ENCODE assay signal across 21 cellular contexts in the genomic region with DNA sequence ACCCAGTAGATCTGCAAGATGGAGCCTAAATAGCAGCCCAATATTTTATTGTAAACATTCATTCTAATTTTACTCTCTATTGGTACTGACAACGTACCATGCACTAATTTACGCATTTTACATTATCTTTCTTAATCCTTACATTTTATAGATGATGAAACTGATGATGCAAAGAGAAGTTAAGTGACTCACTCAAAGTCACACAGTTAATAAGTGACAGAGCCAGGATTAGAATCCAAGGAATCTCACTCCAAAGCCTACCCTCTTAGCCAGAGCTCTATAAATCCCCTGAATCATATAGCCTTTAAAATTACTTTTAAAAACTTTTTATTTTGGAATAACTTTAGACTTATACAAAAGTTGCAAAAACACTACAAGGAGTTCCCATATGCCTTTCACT. TPM values are rescaled to one million over a fixed set of nuclear protein-coding genes. Genes with fewer than 3 reads are reported as not detected.
DNase-seq lines count a peak whose midpoint lies in the region; ATAC-seq, FAIRE-seq and TF ChIP-seq lines count a peak whose summit lies in the region.
"Had no signal": no experiment of that assay in that cellular context is flagged by ENCODE, and none has a peak within 500 bp of the region (broad histone marks: within the 10 kb centered on the region; RNA-seq: fewer than 3 reads in every experiment).

No MANE protein-coding gene starts in this region.

- POLR2A ChIA-PET in PC-3 (lab: Charles Lee; ENCODE audit: unreplicated experiment): no interaction called here

- peak; percentile 70 for ATAC-seq in PC-3
- ATAC-seq in HG03469 (IDR thresholded peaks at IDR 0.05; ENCODE audit: unreplicated experiment): no peak
- no peak for ATAC-seq in HG02610 (IDR thresholded peaks at IDR 0.05; ENCODE audit: unreplicated experiment)
- ATAC-seq: K562 had no signal

- H3K36me3 ChIP-seq in PC-3 (ENCODE audit: low read depth, low read length) (peaks cover 21% of the 10 kb centered on the region), astrocyte (ENCODE audit: insufficient read depth, low read length) (no peaks in the 10 kb centered on the region), left ventricle myocardium inferior (peaks cover 3% of the 10 kb centered on the region)
- H3K36me3 ChIP-seq: BE2C had no signal

- H2AFZ ChIP-seq in PC-3 (ENCODE audit: low read length) (no peak overlapping the region), astrocyte (ENCODE audit: low read depth, low read length) (no peak overlapping the region)

- H4K20me1 ChIP-seq in PC-3 (ENCODE audit: low read length): no peaks in the 10 kb centered on the region
- no peaks in the 10 kb centered on the region for H4K20me1 ChIP-seq in astrocyte (ENCODE audit: insufficient read depth, low read length)

- H3K27me3 Mint-ChIP-seq in astrocyte (ENCODE audit: low read depth, unreplicated experiment): no peaks in the 10 kb centered on the region
- H3K27me3 Mint-ChIP-seq: CD4-positive, CD25-positive, alpha-beta regulatory T cell had no signal

- H3K4me1 ChIP-seq in PC-3 (ENCODE audit: insufficient read depth, low read length) (peaks cover 15% of the 10 kb centered on the region), astrocyte (ENCODE audit: insufficient read depth, low read length) (no peaks in the 10 kb centered on the region), left ventricle myocardium inferior (no peaks in the 10 kb centered on the region)
- H3K4me1 ChIP-seq: BE2C had no signal

- TF ChIP-seq CTCF in PC-3 (conservative IDR thresholded peaks at IDR 0.05; ENCODE audit: low read depth, low read length) (no peak), astrocyte (IDR thresholded peaks at IDR 0.05; ENCODE audit: insufficient read depth, low read depth, low read length) (no peak), left ventricle myocardium inferior (IDR thresholded peaks at IDR 0.05; ENCODE audit: borderline replicate concordance) (no peak)

- H3K4me3 ChIP-seq in PC-3 (ENCODE audit: low read length) (no peak overlapping the region), astrocyte (ENCODE audit: insufficient read depth, low read depth, low read length) (no peak overlapping the region), left ventricle myocardium inferior (no peak overlapping the region)
- H3K4me3 ChIP-seq: K562 had no signal

- no peaks in the 10 kb centered on the region for H3F3A ChIP-seq in PC-3 (ENCODE audit: low read length, unreplicated experiment)

- in situ Hi-C loops in ACHN (cut with HindIII; ENCODE audit: low pct_ligation_motif_present, low pct_unique_long_range_greater_than_20kb, low sequenced_read_pairs): no loop called here

- H3K27ac ChIP-seq in PC-3 (ENCODE audit: low read length) (peak overlapping the region; percentile 57), astrocyte (ENCODE audit: low read depth, low read length) (no peak overlapping the region), left ventricle myocardium inferior (replicated peaks) (no peak overlapping the region)

- CTCF ChIA-PET in PC-3 (lab: Charles Lee): no interaction called here

- H3K36me3 Mint-ChIP-seq in astrocyte (ENCODE audit: low read depth, unreplicated experiment): no peaks in the 10 kb centered on the region
- H3K36me3 Mint-ChIP-seq: CD4-positive, CD25-positive, alpha-beta regulatory T cell; CD8-positive, alpha-beta memory T cell had no signal

- H3K4me3 Mint-ChIP-seq in astrocyte (ENCODE audit: unreplicated experiment): no peak overlapping the region
- H3K4me3 Mint-ChIP-seq: CD4-positive, CD25-positive, alpha-beta regulatory T cell; CD8-positive, alpha-beta memory T cell had no signal

- no TSS peak for BruUV-seq in PC-3 (replicated peaks; lab: Mats Ljungman, UMichigan)

- H3K9me3 Mint-ChIP-seq in astrocyte (ENCODE audit: unreplicated experiment): no peaks in the 10 kb centered on the region

- FAIRE-seq in astrocyte (lab: Jason Lieb, UNC): peak; percentile 62
- FAIRE-seq: GM12892, HTR-8/SVneo had no signal

- H3K27me3 ChIP-seq in PC-3 (ENCODE audit: low read length): no peaks in the 10 kb centered on the region
- no peaks in the 10 kb centered on the region for H3K27me3 ChIP-seq in astrocyte (ENCODE audit: insufficient read depth, low read length)
- no peaks in the 10 kb centered on the region for H3K27me3 ChIP-seq in left ventricle myocardium inferior (ENCODE audit: low read depth)
- H3K27me3 ChIP-seq: BE2C had no signal

- H3K27ac Mint-ChIP-seq in astrocyte (ENCODE audit: unreplicated experiment): no peak overlapping the region
- H3K27ac Mint-ChIP-seq: CD4-positive, CD25-positive, alpha-beta regulatory T cell; CD8-positive, alpha-beta memory T cell had no signal

- H3K4me2 ChIP-seq in PC-3 (ENCODE audit: low read length): peak overlapping the region; percentile 39
- H3K4me2 ChIP-seq in astrocyte (ENCODE audit: low read length): no peak overlapping the region

- intact Hi-C loops in PC-3 (cut with micrococcal nuclease): no loop called here
- intact Hi-C loops in left ventricle myocardium inferior (cut with micrococcal nuclease): no loop called here

- H3K79me2 ChIP-seq in PC-3 (ENCODE audit: low read length): no peaks in the 10 kb centered on the region
- no peaks in the 10 kb centered on the region for H3K79me2 ChIP-seq in astrocyte (ENCODE audit: insufficient read depth, low read length)

- no peaks in the 10 kb centered on the region for H3K9me3 ChIP-seq in PC-3 (ENCODE audit: low read length)
- no peaks in the 10 kb centered on the region for H3K9me3 ChIP-seq in astrocyte (ENCODE audit: insufficient read depth, low read depth, low read length)
- H3K9me3 ChIP-seq in left ventricle myocardium inferior (replicated peaks): no peaks in the 10 kb centered on the region
- H3K9me3 ChIP-seq: BE2C had no signal

- H3K9me2 ChIP-seq in PC-3 (replicated peaks; ENCODE audit: low read length): no peaks in the 10 kb centered on the region

- H3K4me1 Mint-ChIP-seq in astrocyte (ENCODE audit: low read depth, unreplicated experiment): no peaks in the 10 kb centered on the region
- H3K4me1 Mint-ChIP-seq: CD4-positive, CD25-positive, alpha-beta regulatory T cell; CD8-positive, alpha-beta memory T cell had no signal

- DNase-seq in ACHN: peak; percentile 64
- DNase-seq in PC-3: peak; percentile 63
- no peak for DNase-seq in astrocyte (ENCODE audit: low read depth)
- peak; percentile 12 for DNase-seq in glomerular visceral epithelial cell (ENCODE audit: extremely low spot score)
- no peak for DNase-seq in stimulated activated CD4-positive, alpha-beta T cell treated with anti-CD3 and anti-CD28 coated beads, Interleukin-15, amount 100 ng/mL, for 24 hours
- no peak for DNase-seq in left ventricle myocardium inferior
- DNase-seq: 8988T; BE2C; C1 segment of cervical spinal cord; CD4-positive, CD25-positive, alpha-beta regulatory T cell; CD8-positive, alpha-beta memory T cell; COR-L47; GDM1; GOT3; H7; IMR-90 had no signal

- H3K9ac ChIP-seq in PC-3 (ENCODE audit: low read length) (no peak overlapping the region), astrocyte (ENCODE audit: low read length) (no peak overlapping the region)

RNA-seq across cellular contexts. Expression of a gene that starts 37.6 kb away (rescaled TPM):
- total RNA-seq in PC-3 (2014; rRNA removed) (28.5 and 33.7 TPM in 2 replicates), astrocyte (6.5 and 7.5 TPM in 2 replicates), left ventricle myocardium inferior (18.1 TPM)

Comparison
In these comparisons a context has a peak if more than half of its experiments do, and no peak if none do; other contexts are left out.
1. DNase-seq: peak in ACHN (single experiment), PC-3 (single experiment) and glomerular visceral epithelial cell (single experiment); none in astrocyte (single experiment), stimulated activated CD4-positive, alpha-beta T cell treated with anti-CD3 and anti-CD28 coated beads, Interleukin-15, amount 100 ng/mL, for 24 hours (single experiment) and left ventricle myocardium inferior (single experiment).